ENCODE assay signal across 8 cellular contexts in the genomic region with DNA sequence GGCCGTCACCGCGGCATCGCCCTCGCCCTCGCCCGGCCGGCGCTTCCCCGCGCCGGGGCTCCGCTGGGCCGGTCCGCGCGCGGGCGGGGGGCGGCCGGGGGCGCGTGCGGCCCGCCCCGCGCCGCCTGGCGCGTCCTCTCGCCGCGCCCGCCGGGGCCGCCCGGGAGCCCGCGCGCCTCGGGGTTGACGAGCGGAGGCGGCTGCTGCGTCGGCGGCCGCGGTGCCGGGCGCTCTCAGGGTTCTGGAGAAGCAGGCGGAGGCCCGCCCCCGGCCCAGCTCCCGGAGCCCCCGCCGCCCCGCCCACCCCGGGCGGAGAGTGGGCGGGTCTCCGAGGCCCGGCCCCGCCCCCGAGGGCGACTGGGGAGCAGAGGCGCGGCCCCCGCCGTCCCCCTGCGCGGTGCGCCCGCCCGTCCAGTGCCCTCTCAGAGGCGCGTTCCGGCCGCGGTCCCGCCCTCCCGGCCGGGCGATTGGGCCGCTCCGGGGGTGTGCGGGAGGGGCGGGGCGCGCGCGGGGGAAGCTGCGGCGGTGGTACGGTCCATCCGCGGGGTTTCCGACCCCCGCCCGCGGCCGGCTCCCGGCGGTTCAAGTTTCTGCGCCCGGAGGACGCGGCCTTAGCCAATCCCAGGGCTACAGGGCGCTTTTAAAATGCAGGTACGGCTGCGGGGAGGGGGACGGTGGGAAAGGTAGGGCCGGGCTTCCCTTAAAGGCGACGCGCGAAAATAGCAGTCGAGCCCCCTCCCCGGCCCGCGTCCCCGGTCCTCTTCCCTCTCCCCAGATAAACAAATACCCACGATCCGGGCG. TPM values are rescaled to one million over a fixed set of nuclear protein-coding genes. Genes with fewer than 3 reads are reported as not detected.
A peak's percentile ranks its signal among the peaks of the same experiment; 100 is the strongest.
DNase-seq lines count a peak whose midpoint lies in the region; ATAC-seq and TF ChIP-seq lines count a peak whose summit lies in the region.

A gene (minus strand): TSS at position 243 of the 801 bp plus-strand sequence. CDS start 248 bp downstream, outside the sequence.

- ATAC-seq in GM19397 (IDR thresholded peaks at IDR 0.05; ENCODE audit: unreplicated experiment): peak; percentile 90
- peak; percentile 78 for ATAC-seq in HG03558 (IDR thresholded peaks at IDR 0.05; ENCODE audit: extremely low read depth, unreplicated experiment)
- ATAC-seq in activated CD8-positive, alpha-beta T cell treated with anti-CD3 and anti-CD28 coated beads, Interleukin-2, amount 10 ng/mL, durations not matched to agents 7 days and 5 days: peak; percentile 96

- TF ChIP-seq CTCF in lower leg skin (IDR thresholded peaks at IDR 0.05): no peak

- no peaks in the 10 kb centered on the region for H3K9me3 Mint-ChIP-seq in activated CD8-positive, alpha-beta T cell treated with anti-CD3 and anti-CD28 coated beads, Interleukin-2, amount 10 ng/mL, durations not matched to agents 7 days and 5 days (ENCODE audit: insufficient read depth)

- H4K20me1 ChIP-seq in BLaER1 treated with 17β-estradiol and CSF1 and Interleukin-3, amounts not matched to agents 10 nM and 100 nM: peaks cover 0 to 55% (median 17%) of the 10 kb centered on the region in 11 experiments; a peak in 14 of 22 replicates

- H3K27me3 Mint-ChIP-seq in activated CD8-positive, alpha-beta T cell treated with anti-CD3 and anti-CD28 coated beads, Interleukin-2, amount 10 ng/mL, durations not matched to agents 7 days and 5 days (ENCODE audit: low read depth): peaks cover 8% of the 10 kb centered on the region

- POLR2A ChIA-PET in activated CD8-positive, alpha-beta T cell treated with anti-CD3 and anti-CD28 coated beads, Interleukin-2, amount 10 ng/mL, durations not matched to agents 7 days and 5 days (lab: Charles Lee): interaction anchor here (0.5 to 2.2 kb wide), 12 partner anchors 10 to 620 kb away, joined by 3 to 8 read pairs (median 4); a partner anchor contains a TSS

- peaks cover 0 to 4% (median 0%) of the 10 kb centered on the region in 11 experiments; a peak in 1 of 22 replicates for H3K27me3 ChIP-seq in BLaER1 treated with 17β-estradiol and CSF1 and Interleukin-3, amounts not matched to agents 10 nM and 100 nM
- H3K27me3 ChIP-seq in ectodermal cell (ENCODE audit: control insufficient read depth, insufficient read depth, low read length, poor library complexity, severe bottlenecking): peaks cover 12% of the 10 kb centered on the region

- H3K4me3 ChIP-seq in BLaER1 treated with 17β-estradiol and CSF1 and Interleukin-3, amounts not matched to agents 10 nM and 100 nM: peak within 1 kb of the TSS; percentile 77 to 94 (median 88)
- peak within 1 kb of the TSS; percentile 81 for H3K4me3 ChIP-seq in ectodermal cell (ENCODE audit: insufficient read depth, low read depth, low read length)
- peak within 1 kb of the TSS; percentile 66 for H3K4me3 ChIP-seq in lower leg skin (ENCODE audit: low read depth, poor library complexity, severe bottlenecking)

- no peaks in the 10 kb centered on the region for H3K36me3 Mint-ChIP-seq in activated CD8-positive, alpha-beta T cell treated with anti-CD3 and anti-CD28 coated beads, Interleukin-2, amount 10 ng/mL, durations not matched to agents 7 days and 5 days (ENCODE audit: low read depth)

- H3K36me3 ChIP-seq in BLaER1 treated with 17β-estradiol and CSF1 and Interleukin-3, amounts not matched to agents 10 nM and 100 nM: no peaks in the 10 kb centered on the region; a peak in 1 of 22 replicates
- H3K36me3 ChIP-seq in ectodermal cell (ENCODE audit: control insufficient read depth, insufficient read depth, low read length): no peaks in the 10 kb centered on the region

- H3K4me3 Mint-ChIP-seq in activated CD8-positive, alpha-beta T cell treated with anti-CD3 and anti-CD28 coated beads, Interleukin-2, amount 10 ng/mL, durations not matched to agents 7 days and 5 days: peak within 1 kb of the TSS; percentile 88

- 0 to 1% methylated on average over 125 of the region's 125 CpGs for WGBS in ectodermal cell, 2 experiments
- WGBS in lower leg skin, 2 donors: 0 to 1% methylated on average over 33 to 62 of the region's 125 CpGs

- H3K4me1 Mint-ChIP-seq in activated CD8-positive, alpha-beta T cell treated with anti-CD3 and anti-CD28 coated beads, Interleukin-2, amount 10 ng/mL, durations not matched to agents 7 days and 5 days (ENCODE audit: low read depth): peaks cover 19% of the 10 kb centered on the region

- CTCF ChIA-PET in activated CD8-positive, alpha-beta T cell treated with anti-CD3 and anti-CD28 coated beads, Interleukin-2, amount 10 ng/mL, durations not matched to agents 7 days and 5 days (lab: Charles Lee): interaction anchor here (1.0 to 1.8 kb wide), 3 partner anchors 9 to 292 kb away, joined by 3 to 7 read pairs (median 3); no protein-coding TSS in a partner anchor

- no peaks in the 10 kb centered on the region for H3K9me3 ChIP-seq in BLaER1 treated with 17β-estradiol and CSF1 and Interleukin-3, amounts not matched to agents 10 nM and 100 nM (replicated peaks in 1 of 11)
- H3K9me3 ChIP-seq in ectodermal cell (ENCODE audit: control insufficient read depth, low read length): no peaks in the 10 kb centered on the region

- H3K27ac Mint-ChIP-seq in activated CD8-positive, alpha-beta T cell treated with anti-CD3 and anti-CD28 coated beads, Interleukin-2, amount 10 ng/mL, durations not matched to agents 7 days and 5 days: peak within 1 kb of the TSS; percentile 87

- intact Hi-C loops in lower leg skin (cut with DNase I; ENCODE audit: low total_unique reads): no loop called here

- peak within 1 kb of the TSS; percentile 80 to 95 (median 91) for H3K9ac ChIP-seq in BLaER1 treated with 17β-estradiol and CSF1 and Interleukin-3, amounts not matched to agents 10 nM and 100 nM

- no peak for TF ChIP-seq POLR2A in lower leg skin (IDR thresholded peaks at IDR 0.05)

- peak within 1 kb of the TSS; percentile 58 to 92 (median 90); a peak in 20 of 22 replicates for H3K27ac ChIP-seq in BLaER1 treated with 17β-estradiol and CSF1 and Interleukin-3, amounts not matched to agents 10 nM and 100 nM
- H3K27ac ChIP-seq in ectodermal cell (ENCODE audit: insufficient read depth, low read depth, low read length, poor library complexity, severe bottlenecking): peak within 1 kb of the TSS; percentile 96

- peak within 1 kb of the TSS; percentile 92 to 100 (median 97) for H3K4me2 ChIP-seq in BLaER1 treated with 17β-estradiol and CSF1 and Interleukin-3, amounts not matched to agents 10 nM and 100 nM

- peaks cover 33 to 61% (median 59%) of the 10 kb centered on the region in 10 experiments for H3K4me1 ChIP-seq in BLaER1 treated with 17β-estradiol and CSF1 and Interleukin-3, amounts not matched to agents 10 nM and 100 nM
- H3K4me1 ChIP-seq in ectodermal cell (ENCODE audit: control insufficient read depth, insufficient read depth, low read length): peaks cover 34% of the 10 kb centered on the region

- DNase-seq in NCI-H748 treated with DMSO at 0.1 percent for 48 hours (lab: John Stamatoyannopoulos, UW) (peak; percentile 95), lower leg skin (ENCODE audit: low spot score in 2 of 2) (peak; percentile 84 to 98)
- peak; percentile 92 for DNase-seq in activated CD8-positive, alpha-beta T cell treated with anti-CD3 and anti-CD28 coated beads, Interleukin-2, amount 10 ng/mL, durations not matched to agents 7 days and 5 days
- DNase-seq in stimulated activated CD4-positive, alpha-beta T cell treated with anti-CD3 and anti-CD28 coated beads, Interleukin-4, amount 100 ng/mL, for 24 hours: peak; percentile 90

RNA-seq across cellular contexts. Expression of the gene that starts here (rescaled TPM):
- total RNA-seq in activated CD8-positive, alpha-beta T cell treated with anti-CD3 and anti-CD28 coated beads, Interleukin-2, amount 10 ng/mL, durations not matched to agents 7 days and 5 days: 1 to 10 TPM; 7.5 to 8.9 TPM
- polyA plus RNA-seq in ectodermal cell (2013, experiment 1 of 4): 67.5 TPM
- polyA plus RNA-seq in ectodermal cell (2013, experiment 2 of 4): 71.2 TPM
- polyA plus RNA-seq in ectodermal cell (2013, experiment 3 of 4): 48.8 TPM
- polyA plus RNA-seq in ectodermal cell (2013, experiment 4 of 4): 50.3 TPM
- 10 to 100 TPM; 17.2 to 47.7 (median 33.3) TPM for total RNA-seq in lower leg skin

Comparison
In these comparisons a context has a peak if more than half of its experiments do, and no peak if none do; other contexts are left out.
1. Peak in every context shown above with its lines: DNase-seq, ATAC-seq, H3K4me3 ChIP-seq and H3K27ac ChIP-seq.